ENCODE assay signal across 28 cellular contexts in genomic region chr9:20402273-20402875, GRCh38.
DNase-seq lines count a peak whose midpoint lies in the region; ATAC-seq, FAIRE-seq and TF ChIP-seq lines count a peak whose summit lies in the region.
"Had no signal": no experiment of that assay in that cellular context is flagged by ENCODE, and none has a peak within 500 bp of the region (broad histone marks: within the 10 kb centered on the region; RNA-seq: fewer than 3 reads in every experiment).

No MANE protein-coding gene starts in this region.

- POLR2A ChIA-PET in activated CD8-positive, alpha-beta T cell treated with anti-CD3 and anti-CD28 coated beads for 36 hours (lab: Charles Lee) = interaction anchor here (0.7 to 0.8 kb wide), 2 partner anchors 9 to 123 kb away, joined by 3 read pairs; no protein-coding TSS in a partner anchor
- POLR2A ChIA-PET in activated CD8-positive, alpha-beta T cell treated with anti-CD3 and anti-CD28 coated beads, Interleukin-2, amount 10 ng/mL, durations not matched to agents 7 days and 5 days (lab: Charles Lee) = no interaction called here
- POLR2A ChIA-PET in T-cell (lab: Charles Lee) = no interaction called here

- no peak for FAIRE-seq in D721Med (lab: Jason Lieb, UNC)
- FAIRE-seq: A204.1 had no signal

- no peaks in the 10 kb centered on the region for H3K27me3 Mint-ChIP-seq in activated CD8-positive, alpha-beta T cell treated with anti-CD3 and anti-CD28 coated beads for 36 hours
- H3K27me3 Mint-ChIP-seq in activated CD8-positive, alpha-beta T cell treated with anti-CD3 and anti-CD28 coated beads, Interleukin-2, amount 10 ng/mL, durations not matched to agents 7 days and 5 days (ENCODE audit: low read depth) = no peaks in the 10 kb centered on the region
- H3K27me3 Mint-ChIP-seq in T-cell = no peaks in the 10 kb centered on the region
- H3K27me3 Mint-ChIP-seq: IgD-negative memory B cell had no signal

- peaks cover 18% of the 10 kb centered on the region for H3K36me3 Mint-ChIP-seq in activated CD8-positive, alpha-beta T cell treated with anti-CD3 and anti-CD28 coated beads for 36 hours (ENCODE audit: low read depth)
- H3K36me3 Mint-ChIP-seq in activated CD8-positive, alpha-beta T cell treated with anti-CD3 and anti-CD28 coated beads, Interleukin-2, amount 10 ng/mL, durations not matched to agents 7 days and 5 days (ENCODE audit: low read depth) = peaks cover 76% of the 10 kb centered on the region
- H3K36me3 Mint-ChIP-seq in T-cell = peaks cover 34% of the 10 kb centered on the region
- H3K36me3 Mint-ChIP-seq: IgD-negative memory B cell had no signal

- intact Hi-C loops in activated CD8-positive, alpha-beta T cell treated with anti-CD3 and anti-CD28 coated beads for 36 hours (cut with micrococcal nuclease) = no loop called here

- no peaks in the 10 kb centered on the region for H3K9me3 Mint-ChIP-seq in activated CD8-positive, alpha-beta T cell treated with anti-CD3 and anti-CD28 coated beads for 36 hours
- no peaks in the 10 kb centered on the region for H3K9me3 Mint-ChIP-seq in activated CD8-positive, alpha-beta T cell treated with anti-CD3 and anti-CD28 coated beads, Interleukin-2, amount 10 ng/mL, durations not matched to agents 7 days and 5 days (ENCODE audit: insufficient read depth)
- H3K9me3 Mint-ChIP-seq in T-cell = no peaks in the 10 kb centered on the region
- H3K9me3 Mint-ChIP-seq: brain, H9, IgD-negative memory B cell, immature natural killer cell had no signal

- ATAC-seq in activated CD8-positive, alpha-beta T cell treated with anti-CD3 and anti-CD28 coated beads for 36 hours = peak; percentile 42
- no peak for ATAC-seq in activated CD8-positive, alpha-beta T cell treated with anti-CD3 and anti-CD28 coated beads, Interleukin-2, amount 10 ng/mL, durations not matched to agents 7 days and 5 days
- ATAC-seq in T-cell (replicated peaks in 1 of 4) (no peak), HG02571 (IDR thresholded peaks at IDR 0.05; ENCODE audit: unreplicated experiment) (no peak)
- ATAC-seq: Panc1, upper lobe of right lung had no signal

- no peak overlapping the region for H3K27ac Mint-ChIP-seq in activated CD8-positive, alpha-beta T cell treated with anti-CD3 and anti-CD28 coated beads for 36 hours
- no peak overlapping the region for H3K27ac Mint-ChIP-seq in activated CD8-positive, alpha-beta T cell treated with anti-CD3 and anti-CD28 coated beads, Interleukin-2, amount 10 ng/mL, durations not matched to agents 7 days and 5 days
- peak overlapping the region; percentile 62 to 71 for H3K27ac Mint-ChIP-seq in T-cell
- H3K27ac Mint-ChIP-seq: H9, IgD-negative memory B cell had no signal

- peaks cover 34% of the 10 kb centered on the region for H3K4me1 Mint-ChIP-seq in activated CD8-positive, alpha-beta T cell treated with anti-CD3 and anti-CD28 coated beads for 36 hours (ENCODE audit: low read depth)
- H3K4me1 Mint-ChIP-seq in activated CD8-positive, alpha-beta T cell treated with anti-CD3 and anti-CD28 coated beads, Interleukin-2, amount 10 ng/mL, durations not matched to agents 7 days and 5 days (ENCODE audit: low read depth) = peaks cover 55% of the 10 kb centered on the region
- H3K4me1 Mint-ChIP-seq in T-cell = peaks cover 69 to 78% (median 75%) of the 10 kb centered on the region in 3 donors

- no peak overlapping the region for H3K4me3 Mint-ChIP-seq in activated CD8-positive, alpha-beta T cell treated with anti-CD3 and anti-CD28 coated beads for 36 hours
- H3K4me3 Mint-ChIP-seq in activated CD8-positive, alpha-beta T cell treated with anti-CD3 and anti-CD28 coated beads, Interleukin-2, amount 10 ng/mL, durations not matched to agents 7 days and 5 days = no peak overlapping the region
- H3K4me3 Mint-ChIP-seq in T-cell = no peak overlapping the region
- H3K4me3 Mint-ChIP-seq: brain, H9, IgD-negative memory B cell, immature natural killer cell had no signal

- TF ChIP-seq CTCF in activated CD8-positive, alpha-beta T cell treated with anti-CD3 and anti-CD28 coated beads for 36 hours (IDR thresholded peaks at IDR 0.05) = no peak
- TF ChIP-seq CTCF in D721Med (IDR thresholded peaks at IDR 0.05; ENCODE audit: insufficient read depth, missing control alignments) = no peak

- no peak for DNase-seq in activated CD8-positive, alpha-beta T cell treated with anti-CD3 and anti-CD28 coated beads for 36 hours
- DNase-seq in activated CD8-positive, alpha-beta T cell treated with anti-CD3 and anti-CD28 coated beads, Interleukin-2, amount 10 ng/mL, durations not matched to agents 7 days and 5 days = no peak
- DNase-seq in T-cell (no peak), dermis microvascular lymphatic vessel endothelial cell (ENCODE audit: low read depth in 2 of 2) (peak; percentile 54 to 57), renal cortical epithelial cell (ENCODE audit: low read depth) (peak; percentile 26), activated T-cell treated with anti-CD3 and anti-CD28 coated beads for 4 hours (no peak), D721Med (ENCODE audit: insufficient read length, low spot score) (no peak)
- DNase-seq: activated CD4-positive, alpha-beta T cell treated with anti-CD3 and anti-CD28 coated beads for 4 hours; activated gamma-delta T cell; activated T-cell treated with anti-CD3 and anti-CD28 coated beads, Interleukin-2, amount 50 U/mL, for 1 hour; adrenal gland; EL; H9; hippocampal formation; immature natural killer cell; mesenchymal stem cell; NCI-H1048; NCI-H2107; NCI-H446; NCI-H748 treated with DMSO at 0.1 percent for 48 hours; SHP77; stimulated activated naive CD4-positive, alpha-beta T cell; upper lobe of right lung had no signal

- CTCF ChIA-PET in activated CD8-positive, alpha-beta T cell treated with anti-CD3 and anti-CD28 coated beads for 36 hours (lab: Charles Lee) = no interaction called here
- CTCF ChIA-PET in activated CD8-positive, alpha-beta T cell treated with anti-CD3 and anti-CD28 coated beads, Interleukin-2, amount 10 ng/mL, durations not matched to agents 7 days and 5 days (lab: Charles Lee) = no interaction called here
- CTCF ChIA-PET in T-cell (lab: Charles Lee) = no interaction called here

Comparison
In these comparisons a context has a peak if more than half of its experiments do, and no peak if none do; other contexts are left out.
1. DNase-seq: peak in dermis microvascular lymphatic vessel endothelial cell (2 of 2) and renal cortical epithelial cell (single experiment); none in activated CD8-positive, alpha-beta T cell treated with anti-CD3 and anti-CD28 coated beads for 36 hours (single experiment), activated CD8-positive, alpha-beta T cell treated with anti-CD3 and anti-CD28 coated beads, Interleukin-2, amount 10 ng/mL, durations not matched to agents 7 days and 5 days (single experiment), T-cell (0 of 34), activated T-cell treated with anti-CD3 and anti-CD28 coated beads for 4 hours (single experiment) and D721Med (single experiment).
2. H3K27ac Mint-ChIP-seq: peak in T-cell (2 of 2); none in activated CD8-positive, alpha-beta T cell treated with anti-CD3 and anti-CD28 coated beads for 36 hours (single experiment) and activated CD8-positive, alpha-beta T cell treated with anti-CD3 and anti-CD28 coated beads, Interleukin-2, amount 10 ng/mL, durations not matched to agents 7 days and 5 days (single experiment).